In genomic region chr13:102773441-102774209, GRCh38 we compare ENCODE assay signal across 1 cellular context.
A peak's percentile ranks its signal among the peaks of the same experiment; 100 is the strongest.
TF ChIP-seq lines count a peak whose summit lies in the region.

Gene TEX30 (minus strand): TSS chr13:102773786. CDS start chr13:102770026, 3,760 bp downstream.

TF ChIP-seq in K562, 482 proteins besides CTCF, POLR2A, EP300 and RAD21 (continued from another document and continues in another):
- TF ChIP-seq ATF6 (CRISPR knock-in tag; IDR thresholded peaks at IDR 0.05) (peak; percentile 78; the same call in 1 of the 2 replicates), CHCHD3 (CRISPR knock-in tag; IDR thresholded peaks at IDR 0.05) (no peak), E2F3 (CRISPR knock-in tag; IDR thresholded peaks at IDR 0.05) (peak; percentile 74; the same call in 1 of the 2 replicates), ETV1 (tag; conservative IDR thresholded peaks at IDR 0.05; ENCODE audit: low read depth) (0 out of 2 replicates have a peak, but pooled peaks have one; percentile 22), TBP (optimal IDR thresholded peaks at IDR 0.05; ENCODE audit: low read depth, low read length) (peak; percentile 84), ZFP30 (CRISPR knock-in tag; IDR thresholded peaks at IDR 0.05; ENCODE audit: borderline replicate concordance) (no peak), THRA (IDR thresholded peaks at IDR 0.05) (no peak), ZNF311 (CRISPR knock-in tag; IDR thresholded peaks at IDR 0.05) (peak; percentile 52; the same call in 1 of the 2 replicates), FOXA3 (CRISPR knock-in tag; conservative IDR thresholded peaks at IDR 0.05 in 1 of 2, IDR thresholded peaks at IDR 0.05 in 1 of 2) (0 out of 4 replicates have a peak, but pooled peaks of 1 of the 2 experiments have one; percentile 10), ATF2 (CRISPR knock-in tag; IDR thresholded peaks at IDR 0.05) (0 out of 2 replicates have a peak, but pooled peaks have one; percentile 28), CBX8 (IDR thresholded peaks at IDR 0.05; ENCODE audit: borderline replicate concordance, extremely low read depth, low read depth, low read length, poor library complexity, severe bottlenecking) (no peak), TEAD1 (CRISPR knock-in tag; IDR thresholded peaks at IDR 0.05) (peak in 1 of 2 experiments; percentile 43; a peak in 1 of 4 replicates), TFAP4 (CRISPR knock-in tag; IDR thresholded peaks at IDR 0.05; ENCODE audit: borderline replicate concordance) (peak; percentile 60; the same call in 1 of the 2 replicates), KDM2B (CRISPR knock-in tag; IDR thresholded peaks at IDR 0.05) (no peak), BHLHE40 (IDR thresholded peaks at IDR 0.05; ENCODE audit: low read length) (no peak), CREB1 (IDR thresholded peaks at IDR 0.05) (peak; percentile 31; the same call in 1 of the 2 replicates), CREB1 (CRISPR knock-in tag; IDR thresholded peaks at IDR 0.05) (no peak), NFIC (IDR thresholded peaks at IDR 0.05) (peak; percentile 30), ZBTB1 (CRISPR knock-in tag; IDR thresholded peaks at IDR 0.05; ENCODE audit: borderline replicate concordance, low read depth) (0 out of 2 replicates have a peak, but pooled peaks have one; percentile 63), KAT7 (CRISPR knock-in tag; IDR thresholded peaks at IDR 0.05; ENCODE audit: borderline replicate concordance) (peak; percentile 65; the same call in 1 of the 2 replicates), TAF7 (tag; IDR thresholded peaks at IDR 0.05) (0 out of 2 replicates have a peak, but pooled peaks have one; percentile 19), E2F1 (CRISPR knock-in tag; IDR thresholded peaks at IDR 0.05) (peak; percentile 78), ZNF282 (CRISPR knock-in tag; IDR thresholded peaks at IDR 0.05) (peak; percentile 82; the same call in 1 of the 2 replicates), ZSCAN29 (IDR thresholded peaks at IDR 0.05) (no peak), MAZ (CRISPR knock-in tag; conservative IDR thresholded peaks at IDR 0.05 in 1 of 2, IDR thresholded peaks at IDR 0.05 in 1 of 2) (0 out of 4 replicates have a peak, but pooled peaks of 1 of the 2 experiments have one; percentile 37), ZBTB7A (IDR thresholded peaks at IDR 0.05; ENCODE audit: borderline replicate concordance, control insufficient read depth, low read depth, low read length) (peak; percentile 21; the same call in 1 of the 2 replicates), DMBX1 (CRISPR knock-in tag; IDR thresholded peaks at IDR 0.05; ENCODE audit: borderline replicate concordance) (0 out of 2 replicates have a peak, but pooled peaks have one; percentile 17), CBFA2T2 (conservative IDR thresholded peaks at IDR 0.05) (no peak), MLX (CRISPR knock-in tag; conservative IDR thresholded peaks at IDR 0.05) (no peak), TAF1 (IDR thresholded peaks at IDR 0.05; ENCODE audit: control insufficient read depth, extremely low read depth, insufficient read depth, low read length, severe bottlenecking) (peak; percentile 82), USF2 (CRISPR knock-in tag; IDR thresholded peaks at IDR 0.05) (no peak), HEY1 (CRISPR knock-in tag; IDR thresholded peaks at IDR 0.05; ENCODE audit: borderline replicate concordance) (no peak), MAX (CRISPR knock-in tag; IDR thresholded peaks at IDR 0.05) (peak; percentile 91), MAFK (IDR thresholded peaks at IDR 0.05; ENCODE audit: low read length) (no peak), ZNF23 (CRISPR knock-in tag; IDR thresholded peaks at IDR 0.05) (no peak), ZNF444 (CRISPR knock-in tag; IDR thresholded peaks at IDR 0.05) (no peak), ARNT (IDR thresholded peaks at IDR 0.05) (no peak), RBBP5 (IDR thresholded peaks at IDR 0.05; ENCODE audit: borderline replicate concordance, insufficient read depth, low read length, poor library complexity, severe bottlenecking) (peak; percentile 57), DNMT1 (IDR thresholded peaks at IDR 0.05) (no peak), TAF9B (IDR thresholded peaks at IDR 0.05; ENCODE audit: partially characterized antibody) (peak; percentile 40), GMEB1 (CRISPR knock-in tag; IDR thresholded peaks at IDR 0.05) (peak; percentile 74), SRSF9 (IDR thresholded peaks at IDR 0.05; ENCODE audit: borderline replicate concordance, low read depth, low read length) (no peak), MYBL2 (IDR thresholded peaks at IDR 0.05; ENCODE audit: low read depth) (no peak), MYBL2 (CRISPR knock-in tag; IDR thresholded peaks at IDR 0.05; ENCODE audit: borderline replicate concordance) (no peak), BCOR (IDR thresholded peaks at IDR 0.05) (no peak), SIN3B (IDR thresholded peaks at IDR 0.05; ENCODE audit: low read depth) (no peak), NR2F6 (CRISPR knock-in tag; IDR thresholded peaks at IDR 0.05) (no peak), L3MBTL2 (IDR thresholded peaks at IDR 0.05) (peak; percentile 97), MEIS2 (IDR thresholded peaks at IDR 0.05; ENCODE audit: partially characterized antibody) (peak; percentile 64), ARID2 (IDR thresholded peaks at IDR 0.05) (no peak), GABPA (tag; conservative IDR thresholded peaks at IDR 0.05; ENCODE audit: low read depth) (no peak), CCNT2 (IDR thresholded peaks at IDR 0.05; ENCODE audit: borderline replicate concordance, extremely low read depth, insufficient read length, low read depth, low read length) (peak; percentile 40), HOXB6 (CRISPR knock-in tag; IDR thresholded peaks at IDR 0.05; ENCODE audit: borderline replicate concordance) (no peak), RNF219 (CRISPR knock-in tag; IDR thresholded peaks at IDR 0.05) (no peak), ZNF175 (CRISPR knock-in tag; IDR thresholded peaks at IDR 0.05; ENCODE audit: low read depth) (peak; percentile 62; the same call in 1 of the 2 replicates), FOXP4 (CRISPR knock-in tag; IDR thresholded peaks at IDR 0.05; ENCODE audit: borderline replicate concordance) (peak; percentile 49; the same call in 1 of the 2 replicates), NONO (IDR thresholded peaks at IDR 0.05; ENCODE audit: low read depth in 2 of 2, low read length in 1 of 2) (peak in 1 of 2 experiments; percentile 83; a peak in 1 of 4 replicates)
